ENCODE assay signal across 11 cellular contexts in the genomic region with DNA sequence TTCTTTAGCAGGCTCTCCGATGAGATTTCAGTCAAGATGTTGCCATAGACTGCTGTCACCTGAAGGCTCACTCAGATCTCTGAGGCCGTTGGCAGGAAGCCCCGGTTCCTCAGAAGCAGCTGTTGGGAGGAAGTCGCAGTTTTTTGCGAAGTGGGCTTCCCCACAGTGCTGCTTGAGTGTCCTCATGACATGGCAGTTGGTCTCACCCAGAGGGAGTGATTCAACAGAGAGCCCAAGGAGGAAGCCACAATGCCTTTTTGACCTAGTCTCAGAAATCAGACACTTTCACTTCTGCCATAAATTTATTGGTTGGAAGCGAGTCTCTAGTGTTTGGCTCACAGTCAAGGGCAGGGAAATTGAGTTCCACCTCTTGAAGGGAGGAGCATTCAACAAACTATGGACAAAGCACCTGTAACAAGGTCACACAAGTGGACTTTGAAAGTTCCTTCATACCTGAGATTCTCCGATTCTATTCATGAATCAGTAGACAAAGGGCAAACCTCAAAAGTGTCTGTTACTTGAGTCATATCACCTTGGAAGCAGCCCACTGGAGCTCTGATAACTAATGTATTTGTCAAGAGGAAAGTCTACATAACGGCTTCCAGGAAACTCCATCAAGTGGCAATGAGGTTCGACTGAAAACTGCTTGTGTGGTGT.
DNase-seq lines count a peak whose midpoint lies in the region; ATAC-seq and TF ChIP-seq lines count a peak whose summit lies in the region.
"Had no signal": no experiment of that assay in that cellular context is flagged by ENCODE, and none has a peak within 500 bp of the region (broad histone marks: within the 10 kb centered on the region; RNA-seq: fewer than 3 reads in every experiment).

No MANE protein-coding gene starts in this region.

- H3K36me3 ChIP-seq in mammary epithelial cell (ENCODE audit: insufficient read depth, low read length) (peaks cover 3% of the 10 kb centered on the region), right atrium auricular region (no peaks in the 10 kb centered on the region)

- BruUV-seq in mammary epithelial cell (replicated peaks; lab: Mats Ljungman, UMichigan) (no TSS peak), MCF 10A (replicated peaks; lab: Mats Ljungman, UMichigan) (no TSS peak)

- H3K79me2 ChIP-seq in mammary epithelial cell (ENCODE audit: insufficient read depth, low read length), result no peaks in the 10 kb centered on the region

- peak; percentile 98 for ATAC-seq in stimulated activated naive CD8-positive, alpha-beta T cell treated with anti-CD3 and anti-CD28 coated beads, Interleukin-15, amount 100 ng/mL, for 72 hours
- no peak for ATAC-seq in HG02970 (IDR thresholded peaks at IDR 0.05; ENCODE audit: low FRiP score, unreplicated experiment)
- ATAC-seq in GM19324 (IDR thresholded peaks at IDR 0.05; ENCODE audit: low FRiP score, unreplicated experiment), result no peak

- peaks cover 18% of the 10 kb centered on the region for H3K36me3 Mint-ChIP-seq in MCF 10A (ENCODE audit: insufficient read depth, unreplicated experiment)
- H3K36me3 Mint-ChIP-seq in activated naive CD8-positive, alpha-beta T cell treated with anti-CD3 and anti-CD28 coated beads for 36 hours, result peaks cover 37% of the 10 kb centered on the region

- POLR2A ChIA-PET in MCF 10A (lab: Yijun Ruan, JAX), result no interaction called here

- H3K27me3 Mint-ChIP-seq in MCF 10A (ENCODE audit: insufficient read depth, unreplicated experiment), result no peaks in the 10 kb centered on the region
- H3K27me3 Mint-ChIP-seq in activated naive CD8-positive, alpha-beta T cell treated with anti-CD3 and anti-CD28 coated beads for 36 hours, result no peaks in the 10 kb centered on the region
- H3K27me3 Mint-ChIP-seq in stimulated activated naive CD8-positive, alpha-beta T cell treated with anti-CD3 and anti-CD28 coated beads, Interleukin-15, amount 100 ng/mL, for 72 hours, result no peaks in the 10 kb centered on the region

- intact Hi-C loops in mammary epithelial cell (cut with micrococcal nuclease), result no loop called here
- intact Hi-C loops in MCF 10A (cut with micrococcal nuclease), result no loop called here

- DNase-seq in mammary epithelial cell (peak; percentile 47), MCF 10A (ENCODE audit: unreplicated experiment) (no peak), right atrium auricular region (ENCODE audit: low spot score) (no peak)
- peak; percentile 78 for DNase-seq in Jurkat, Clone E6-1 (ENCODE audit: low read depth, low spot score)
- peak; percentile 32 for DNase-seq in activated naive CD8-positive, alpha-beta T cell treated with anti-CD3 and anti-CD28 coated beads for 36 hours
- peak; percentile 44 to 68 for DNase-seq in stimulated activated naive CD8-positive, alpha-beta T cell treated with anti-CD3 and anti-CD28 coated beads, Interleukin-15, amount 100 ng/mL, for 72 hours
- DNase-seq: activated naive CD4-positive, alpha-beta T cell treated with Interleukin-2 at 50 U/mL for 16 hours had no signal

- H3K27me3 ChIP-seq in mammary epithelial cell (ENCODE audit: insufficient read depth, low read length) (no peaks in the 10 kb centered on the region), right atrium auricular region (no peaks in the 10 kb centered on the region)

- dilution Hi-C loops in mammary epithelial cell (cut with HindIII; ENCODE audit: low sequenced_read_pairs), result no loop called here

- H3K4me2 ChIP-seq in mammary epithelial cell (ENCODE audit: insufficient read depth, low read depth, low read length), result no peak overlapping the region

- H3K9ac ChIP-seq in mammary epithelial cell (ENCODE audit: insufficient read depth, low read length), result no peak overlapping the region

- H3K27ac ChIP-seq in mammary epithelial cell (ENCODE audit: insufficient read depth, low read depth, low read length) (no peak overlapping the region), right atrium auricular region (no peak overlapping the region)
- H3K27ac ChIP-seq: C4-2B, RWPE1 had no signal

- H2AFZ ChIP-seq in mammary epithelial cell (ENCODE audit: low read depth, low read length), result no peak overlapping the region

- WGBS in mammary epithelial cell (ENCODE audit: low coverage, missing lambda C conversion rate), result 98% methylated on average over 8 of the region's 9 CpGs

- no peaks in the 10 kb centered on the region for H3K4me1 Mint-ChIP-seq in MCF 10A (ENCODE audit: insufficient read depth, unreplicated experiment)
- peaks cover 12% of the 10 kb centered on the region for H3K4me1 Mint-ChIP-seq in activated naive CD8-positive, alpha-beta T cell treated with anti-CD3 and anti-CD28 coated beads for 36 hours
- H3K4me1 Mint-ChIP-seq in stimulated activated naive CD8-positive, alpha-beta T cell treated with anti-CD3 and anti-CD28 coated beads, Interleukin-15, amount 100 ng/mL, for 72 hours, result peaks cover 22% of the 10 kb centered on the region

- TF ChIP-seq CTCF in mammary epithelial cell (conservative IDR thresholded peaks at IDR 0.05 in 1 of 2, IDR thresholded peaks at IDR 0.05 in 1 of 2; ENCODE audit: extremely low read depth in 1 of 2, insufficient read depth in 1 of 2, low read depth in 1 of 2, low read length in 2 of 2) (no peak), MCF 10A (IDR thresholded peaks at IDR 0.05; ENCODE audit: unreplicated experiment) (no peak), right atrium auricular region (IDR thresholded peaks at IDR 0.05) (no peak)

- H3K9me3 ChIP-seq in mammary epithelial cell (replicated peaks; ENCODE audit: insufficient read depth, low read length) (no peaks in the 10 kb centered on the region), right atrium auricular region (no peaks in the 10 kb centered on the region)

- in situ Hi-C loops in mammary epithelial cell (cut with MboI; ENCODE audit: low sequenced_read_pairs in 2 of 2), result no loop called here

- no peak overlapping the region for H3K27ac Mint-ChIP-seq in MCF 10A (ENCODE audit: low read depth, unreplicated experiment)
- peak overlapping the region; percentile 72 for H3K27ac Mint-ChIP-seq in activated naive CD8-positive, alpha-beta T cell treated with anti-CD3 and anti-CD28 coated beads for 36 hours
- peak overlapping the region; percentile 22 to 84 for H3K27ac Mint-ChIP-seq in stimulated activated naive CD8-positive, alpha-beta T cell treated with anti-CD3 and anti-CD28 coated beads, Interleukin-15, amount 100 ng/mL, for 72 hours

- no peaks in the 10 kb centered on the region for H3K4me1 ChIP-seq in mammary epithelial cell (ENCODE audit: insufficient read depth, low read length)
- H3K4me1 ChIP-seq in right atrium auricular region, result no peaks in the 10 kb centered on the region

- H3K4me3 Mint-ChIP-seq in MCF 10A (ENCODE audit: unreplicated experiment), result no peak overlapping the region
- H3K4me3 Mint-ChIP-seq in activated naive CD8-positive, alpha-beta T cell treated with anti-CD3 and anti-CD28 coated beads for 36 hours, result no peak overlapping the region
- H3K4me3 Mint-ChIP-seq in stimulated activated naive CD8-positive, alpha-beta T cell treated with anti-CD3 and anti-CD28 coated beads, Interleukin-15, amount 100 ng/mL, for 72 hours, result peak overlapping the region in 1 of 2 donors; percentile 46

- no peaks in the 10 kb centered on the region for H4K20me1 ChIP-seq in mammary epithelial cell (ENCODE audit: insufficient read depth, low read length)

- CTCF ChIA-PET in mammary epithelial cell (lab: Charles Lee; ENCODE audit: low non-redundant PET) (no interaction called here), MCF 10A (lab: Yijun Ruan, JAX) (interaction anchor here (0.6 kb wide), 1 partner anchor 11 kb away, joined by 3 read pairs; no protein-coding TSS in a partner anchor)

- H3K4me3 ChIP-seq in mammary epithelial cell (replicated peaks in 1 of 3; ENCODE audit: insufficient read depth in 1 of 3, low read depth in 2 of 3, low read length in 3 of 3) (no peak overlapping the region), right atrium auricular region (no peak overlapping the region)
- no peak overlapping the region for H3K4me3 ChIP-seq in Jurkat, Clone E6-1 (ENCODE audit: low read length)

- no peaks in the 10 kb centered on the region for H3K9me3 Mint-ChIP-seq in MCF 10A (ENCODE audit: unreplicated experiment)
- H3K9me3 Mint-ChIP-seq in activated naive CD8-positive, alpha-beta T cell treated with anti-CD3 and anti-CD28 coated beads for 36 hours, result peaks cover 3% of the 10 kb centered on the region
- peaks cover 8 to 18% of the 10 kb centered on the region in 2 donors for H3K9me3 Mint-ChIP-seq in stimulated activated naive CD8-positive, alpha-beta T cell treated with anti-CD3 and anti-CD28 coated beads, Interleukin-15, amount 100 ng/mL, for 72 hours

Comparison
In these comparisons a context has a peak if more than half of its experiments do, and no peak if none do; other contexts are left out.
1. DNase-seq: peak in mammary epithelial cell (single experiment), Jurkat, Clone E6-1 (single experiment), activated naive CD8-positive, alpha-beta T cell treated with anti-CD3 and anti-CD28 coated beads for 36 hours (single experiment) and stimulated activated naive CD8-positive, alpha-beta T cell treated with anti-CD3 and anti-CD28 coated beads, Interleukin-15, amount 100 ng/mL, for 72 hours (2 of 2); none in MCF 10A (single experiment) and right atrium auricular region (single experiment).